ENCODE assay signal across 16 cellular contexts in the genomic region with DNA sequence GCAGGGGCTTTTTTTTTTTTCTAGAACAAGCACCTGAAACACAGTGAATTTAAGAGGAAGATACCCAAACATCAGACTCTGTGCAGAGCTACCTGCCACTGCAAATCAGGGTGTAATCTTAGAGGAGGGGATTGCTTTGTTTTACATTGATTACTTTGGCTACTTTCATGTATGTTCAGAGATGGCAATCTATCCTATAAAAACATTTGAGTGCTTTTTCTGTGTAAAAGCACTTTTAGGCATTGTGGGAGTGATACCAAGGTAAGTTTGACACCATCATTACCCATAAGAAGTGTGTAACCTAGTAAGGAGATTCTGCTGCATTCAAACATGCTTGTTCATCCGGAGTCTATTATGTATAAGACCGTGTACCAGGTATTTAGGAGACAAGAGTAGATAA. TPM values are rescaled to one million over a fixed set of nuclear protein-coding genes. Genes with fewer than 3 reads are reported as not detected.
A peak's percentile ranks its signal among the peaks of the same experiment; 100 is the strongest.
DNase-seq lines count a peak whose midpoint lies in the region; ATAC-seq, FAIRE-seq and TF ChIP-seq lines count a peak whose summit lies in the region.
"Had no signal": no experiment of that assay in that cellular context is flagged by ENCODE, and none has a peak within 500 bp of the region (broad histone marks: within the 10 kb centered on the region; RNA-seq: fewer than 3 reads in every experiment).

No MANE protein-coding gene starts in this region.

- no peak overlapping the region for H3K4me3 Mint-ChIP-seq in MCF 10A (ENCODE audit: unreplicated experiment)
- H3K4me3 Mint-ChIP-seq: CD4-positive, CD25-positive, alpha-beta regulatory T cell; GM23338; H9 had no signal

- H3K9me1 ChIP-seq in keratinocyte (ENCODE audit: control insufficient read depth, extremely low read depth, insufficient read depth, low read length) = no peaks in the 10 kb centered on the region

- intact Hi-C loops in mammary epithelial cell (cut with micrococcal nuclease) (no loop called here), MCF 10A (cut with micrococcal nuclease) (no loop called here)

- H3K4me1 ChIP-seq in mammary epithelial cell (ENCODE audit: insufficient read depth, low read length) (peaks cover 18% of the 10 kb centered on the region), keratinocyte (ENCODE audit: control insufficient read depth, extremely low read depth, insufficient read depth, low read length) (peaks cover 23% of the 10 kb centered on the region)

- H4K20me1 ChIP-seq in mammary epithelial cell (ENCODE audit: insufficient read depth, low read length) (no peaks in the 10 kb centered on the region), keratinocyte (ENCODE audit: control insufficient read depth, extremely low read depth, insufficient read depth, low read length) (no peaks in the 10 kb centered on the region)

- POLR2A ChIA-PET in MCF 10A (lab: Yijun Ruan, JAX) = no interaction called here

- no peak for DNase-seq in mammary epithelial cell
- no peak for DNase-seq in MCF 10A (ENCODE audit: unreplicated experiment)
- peak; percentile 71 for DNase-seq in LNCaP clone FGC (ENCODE audit: low read depth)
- no peak for DNase-seq in keratinocyte (ENCODE audit: low read depth, low spot score)
- no peak for DNase-seq in cerebellar nuclear complex (lab: John Stamatoyannopoulos, UW)
- no peak for DNase-seq in stimulated activated CD4-positive, alpha-beta T cell treated with anti-CD3 and anti-CD28 coated beads, Interleukin-12 subunit alpha, Interleukin-12 subunit beta, amount 100 ng/mL, for 4 hours
- DNase-seq: ACHN; CD4-positive, CD25-positive, alpha-beta regulatory T cell; DMS 273 treated with DMSO at 0.1 percent for 48 hours; H9 had no signal

- no peak overlapping the region for H3K4me2 ChIP-seq in mammary epithelial cell (ENCODE audit: insufficient read depth, low read depth, low read length)
- H3K4me2 ChIP-seq in keratinocyte (ENCODE audit: control insufficient read depth, extremely low read depth, insufficient read depth, low read depth, low read length) = peak overlapping the region; percentile 30
- H3K4me2 ChIP-seq: BLaER1 treated with 17β-estradiol and CSF1 and Interleukin-3, amounts not matched to agents 10 nM and 100 nM; GM23338 had no signal

- H3K27ac ChIP-seq in mammary epithelial cell (ENCODE audit: insufficient read depth, low read depth, low read length) (peak overlapping the region; percentile 3), keratinocyte (ENCODE audit: control insufficient read depth, insufficient read depth, low read length) (no peak overlapping the region)
- H3K27ac ChIP-seq: BLaER1 treated with 17β-estradiol and CSF1 and Interleukin-3, amounts not matched to agents 10 nM and 100 nM; HL-60 had no signal

- H3K9me3 Mint-ChIP-seq in MCF 10A (ENCODE audit: unreplicated experiment) = no peaks in the 10 kb centered on the region
- H3K9me3 Mint-ChIP-seq: CD4-positive, CD25-positive, alpha-beta regulatory T cell; GM23338; H9 had no signal

- CTCF ChIA-PET in mammary epithelial cell (lab: Charles Lee; ENCODE audit: low non-redundant PET) (no interaction called here), MCF 10A (lab: Yijun Ruan, JAX) (no interaction called here)

- no peak overlapping the region for H3K9ac ChIP-seq in mammary epithelial cell (ENCODE audit: insufficient read depth, low read length)
- no peak overlapping the region for H3K9ac ChIP-seq in keratinocyte (ENCODE audit: control insufficient read depth, extremely low read depth, insufficient read depth, low read length)
- H3K9ac ChIP-seq: BLaER1 treated with 17β-estradiol and CSF1 and Interleukin-3, amounts not matched to agents 10 nM and 100 nM had no signal

- in situ Hi-C loops in mammary epithelial cell (cut with MboI; ENCODE audit: low sequenced_read_pairs in 2 of 2) = no loop called here

- no peak for ATAC-seq in HG03469 (IDR thresholded peaks at IDR 0.05; ENCODE audit: unreplicated experiment)
- ATAC-seq: GM23338 had no signal

- H3K4me1 Mint-ChIP-seq in MCF 10A (ENCODE audit: insufficient read depth, unreplicated experiment) = peaks cover 13% of the 10 kb centered on the region
- H3K4me1 Mint-ChIP-seq: GM23338, H9 had no signal

- dilution Hi-C loops in mammary epithelial cell (cut with HindIII; ENCODE audit: low sequenced_read_pairs) (no loop called here), keratinocyte (cut with MboI; ENCODE audit: extremely low pct_ligation_motif_present, low sequenced_read_pairs) (no loop called here)

- H3K27me3 ChIP-seq in mammary epithelial cell (ENCODE audit: insufficient read depth, low read length) (no peaks in the 10 kb centered on the region), keratinocyte (ENCODE audit: control insufficient read depth, extremely low read depth, insufficient read depth, low read length) (no peaks in the 10 kb centered on the region)
- H3K27me3 ChIP-seq: BLaER1 treated with 17β-estradiol and CSF1 and Interleukin-3, amounts not matched to agents 10 nM and 100 nM had no signal

- H3K4me3 ChIP-seq in mammary epithelial cell (replicated peaks in 1 of 3; ENCODE audit: insufficient read depth in 1 of 3, low read depth in 2 of 3, low read length in 3 of 3) (no peak overlapping the region), LNCaP clone FGC (ENCODE audit: low read depth, low read length) (no peak overlapping the region), keratinocyte (ENCODE audit: control insufficient read depth in 2 of 3, extremely low read depth in 1 of 3, insufficient read depth in 2 of 3, low read depth in 1 of 3, low read length in 3 of 3) (no peak overlapping the region)
- H3K4me3 ChIP-seq: BLaER1 treated with 17β-estradiol and CSF1 and Interleukin-3, amounts not matched to agents 10 nM and 100 nM; GM23338; K562 had no signal

- no peak overlapping the region for H3K27ac Mint-ChIP-seq in MCF 10A (ENCODE audit: low read depth, unreplicated experiment)
- H3K27ac Mint-ChIP-seq: CD4-positive, CD25-positive, alpha-beta regulatory T cell; GM23338; H9 had no signal

- H3K79me2 ChIP-seq in mammary epithelial cell (ENCODE audit: insufficient read depth, low read length) = peaks cover 43% of the 10 kb centered on the region
- peaks cover 30% of the 10 kb centered on the region for H3K79me2 ChIP-seq in keratinocyte (ENCODE audit: control insufficient read depth, insufficient read depth, low read length)

- H3K36me3 Mint-ChIP-seq in MCF 10A (ENCODE audit: insufficient read depth, unreplicated experiment) = no peaks in the 10 kb centered on the region
- H3K36me3 Mint-ChIP-seq: CD4-positive, CD25-positive, alpha-beta regulatory T cell had no signal

- BruUV-seq in mammary epithelial cell (replicated peaks; lab: Mats Ljungman, UMichigan) (TSS peak; percentile 93), MCF 10A (replicated peaks; lab: Mats Ljungman, UMichigan) (no TSS peak)

- no peaks in the 10 kb centered on the region for H3K27me3 Mint-ChIP-seq in MCF 10A (ENCODE audit: insufficient read depth, unreplicated experiment)

- TF ChIP-seq CTCF in mammary epithelial cell (conservative IDR thresholded peaks at IDR 0.05 in 1 of 2, IDR thresholded peaks at IDR 0.05 in 1 of 2; ENCODE audit: extremely low read depth in 1 of 2, insufficient read depth in 1 of 2, low read depth in 1 of 2, low read length in 2 of 2) (no peak), MCF 10A (IDR thresholded peaks at IDR 0.05; ENCODE audit: unreplicated experiment) (no peak), LNCaP clone FGC (IDR thresholded peaks at IDR 0.05; ENCODE audit: control insufficient read depth, extremely low read depth, insufficient read depth) (no peak), keratinocyte (optimal IDR thresholded peaks at IDR 0.05 in 1 of 3, IDR thresholded peaks at IDR 0.05 in 1 of 3, conservative IDR thresholded peaks at IDR 0.05 in 1 of 3; ENCODE audit: extremely low read depth in 1 of 3, insufficient read depth in 2 of 3, low read length in 3 of 3) (no peak)

- 83% methylated on average over 2 of the region's 2 CpGs for WGBS in mammary epithelial cell (ENCODE audit: low coverage, missing lambda C conversion rate)

- no peaks in the 10 kb centered on the region for H3K36me3 ChIP-seq in mammary epithelial cell (ENCODE audit: insufficient read depth, low read length)
- H3K36me3 ChIP-seq in keratinocyte (ENCODE audit: control insufficient read depth in 2 of 2, extremely low read depth in 1 of 2, insufficient read depth in 2 of 2, low read length in 2 of 2) = no peaks in the 10 kb centered on the region

- H2AFZ ChIP-seq in mammary epithelial cell (ENCODE audit: low read depth, low read length) (no peak overlapping the region), keratinocyte (ENCODE audit: control insufficient read depth, low read length) (no peak overlapping the region)
- H2AFZ ChIP-seq: GM23338 had no signal

- H3K9me3 ChIP-seq in mammary epithelial cell (replicated peaks; ENCODE audit: insufficient read depth, low read length) (no peaks in the 10 kb centered on the region), keratinocyte (ENCODE audit: control insufficient read depth, low read depth, low read length) (no peaks in the 10 kb centered on the region)

- FAIRE-seq in keratinocyte (lab: Jason Lieb, UNC) = peak; percentile 76
- FAIRE-seq: GM18507, K562 had no signal

RNA-seq across cellular contexts. Expression of gene ZFYVE9, which starts 50.1 kb away (rescaled TPM):
- total RNA-seq in mammary epithelial cell (10 to 100 TPM; 35.4 to 42.0 TPM), MCF 10A (2022) (21.9 and 23.9 TPM in 2 replicates)
- polyA plus RNA-seq in mammary epithelial cell (10.2 TPM), keratinocyte (17.1 to 27.7 TPM (median 25.4 TPM) in 3 replicates)
- polyA minus RNA-seq in mammary epithelial cell (39.3 TPM), keratinocyte (22.9 to 61.7 TPM (median 51.0 TPM) in 3 replicates)
- 18.3 TPM for polyA plus RNA-seq in keratinocyte (2011; ENCODE audit: low read depth)
- 18.4 and 29.8 TPM in 2 replicates for polyA plus RNA-seq in keratinocyte (2011; cell fraction: cytosol; rRNA removed)
- polyA plus RNA-seq in keratinocyte (2011; cell fraction: nucleus; rRNA removed) = 23.6 and 24.3 TPM in 2 replicates
- 20.6 and 22.0 TPM in 2 replicates for polyA plus RNA-seq in keratinocyte (2012; ENCODE audit: low replicate concordance)
- polyA minus RNA-seq in keratinocyte (2011; cell fraction: cytosol; rRNA and poly(A)+ RNA removed) = 32.0 TPM
- 32.7 and 70.1 TPM in 2 replicates for polyA minus RNA-seq in keratinocyte (2011; cell fraction: nucleus; rRNA and poly(A)+ RNA removed)
